ENCODE assay signal across 22 cellular contexts in the genomic region with DNA sequence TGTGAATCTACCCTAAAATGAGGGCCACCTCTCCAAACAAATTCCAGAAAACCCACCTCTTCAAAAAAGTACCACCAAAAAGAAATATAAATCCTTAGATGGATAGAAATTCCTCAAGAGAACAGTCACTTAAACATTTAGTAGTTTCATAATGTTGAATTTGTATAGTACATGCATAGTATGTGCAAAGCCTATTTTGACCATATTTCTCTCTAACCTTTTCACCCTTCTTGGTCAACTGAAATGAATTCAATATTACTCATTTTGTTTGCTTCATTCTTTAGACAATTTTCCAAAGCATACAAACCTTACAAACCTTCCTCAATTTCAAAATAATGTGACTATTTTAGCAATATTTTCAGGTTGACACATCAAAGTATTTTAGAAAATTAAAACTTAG. TPM values are rescaled to one million over a fixed set of nuclear protein-coding genes. Genes with fewer than 3 reads are reported as not detected.
A peak's percentile ranks its signal among the peaks of the same experiment; 100 is the strongest.
DNase-seq lines count a peak whose midpoint lies in the region; FAIRE-seq and TF ChIP-seq lines count a peak whose summit lies in the region.
"Had no signal": no experiment of that assay in that cellular context is flagged by ENCODE, and none has a peak within 500 bp of the region (broad histone marks: within the 10 kb centered on the region; RNA-seq: fewer than 3 reads in every experiment).

No MANE protein-coding gene starts in this region.

- TF ChIP-seq RAD21 in SK-N-SH (IDR thresholded peaks at IDR 0.05; ENCODE audit: low read length), result no peak

- no peaks in the 10 kb centered on the region for H3K27me3 Mint-ChIP-seq in astrocyte (ENCODE audit: low read depth, unreplicated experiment)
- H3K27me3 Mint-ChIP-seq: CD4-positive, alpha-beta memory T cell had no signal

- no peaks in the 10 kb centered on the region for H3K9me3 Mint-ChIP-seq in astrocyte (ENCODE audit: unreplicated experiment)
- H3K9me3 Mint-ChIP-seq: IgD-negative memory B cell had no signal

- H3K9ac ChIP-seq in astrocyte (ENCODE audit: low read length) (no peak overlapping the region), SK-N-SH (no peak overlapping the region)
- H3K9ac ChIP-seq: BLaER1 had no signal

- POLR2A ChIA-PET in SK-N-SH (lab: Yijun Ruan, JAX), result no interaction called here

- H3K79me2 ChIP-seq in astrocyte (ENCODE audit: insufficient read depth, low read length) (no peaks in the 10 kb centered on the region), osteoblast (ENCODE audit: insufficient read depth, low read length) (no peaks in the 10 kb centered on the region), SK-N-SH (ENCODE audit: insufficient read depth) (no peaks in the 10 kb centered on the region)

- no peaks in the 10 kb centered on the region for H3K36me3 Mint-ChIP-seq in astrocyte (ENCODE audit: low read depth, unreplicated experiment)
- H3K36me3 Mint-ChIP-seq: CD14-positive monocyte; CD4-positive, alpha-beta memory T cell; IgD-negative memory B cell had no signal

- DNase-seq in EL (peak; percentile 9), HS-5 (ENCODE audit: low read depth) (peak; percentile 22), astrocyte (ENCODE audit: low read depth) (no peak), fibroblast of mammary gland (ENCODE audit: low read depth) (peak; percentile 40), NCI-H2029 treated with DMSO at 0.1 percent for 48 hours (lab: John Stamatoyannopoulos, UW) (no peak), osteoblast (ENCODE audit: insufficient read length, low spot score, missing footprints) (no peak), SK-N-SH (no peak), NCI-H1417 treated with DMSO at 0.1 percent for 48 hours (lab: John Stamatoyannopoulos, UW) (no peak)
- DNase-seq: AML-193; CD4-positive, alpha-beta memory T cell; DMS79 treated with DMSO at 0.1 percent for 48 hours; GOT3; H7; KBM-7 had no signal

- H3K36me3 ChIP-seq in astrocyte (ENCODE audit: insufficient read depth, low read length), result no peaks in the 10 kb centered on the region
- no peaks in the 10 kb centered on the region for H3K36me3 ChIP-seq in osteoblast (ENCODE audit: insufficient read depth, low read length)
- no peaks in the 10 kb centered on the region for H3K36me3 ChIP-seq in SK-N-SH (replicated peaks in 1 of 2; ENCODE audit: control insufficient read depth in 1 of 2, insufficient read depth in 2 of 2, low read length in 1 of 2)
- H3K36me3 ChIP-seq: BLaER1 had no signal

- H4K20me1 ChIP-seq in astrocyte (ENCODE audit: insufficient read depth, low read length) (no peaks in the 10 kb centered on the region), osteoblast (ENCODE audit: insufficient read depth, low read length) (no peaks in the 10 kb centered on the region), SK-N-SH (ENCODE audit: insufficient read depth) (no peaks in the 10 kb centered on the region)
- H4K20me1 ChIP-seq: BLaER1 had no signal

- FAIRE-seq in astrocyte (lab: Jason Lieb, UNC), result peak; percentile 92
- FAIRE-seq: HepG2 had no signal

- H3K9me3 ChIP-seq in astrocyte (ENCODE audit: insufficient read depth, low read depth, low read length) (no peaks in the 10 kb centered on the region), osteoblast (ENCODE audit: low read depth, low read length) (no peaks in the 10 kb centered on the region), SK-N-SH (no peaks in the 10 kb centered on the region)
- H3K9me3 ChIP-seq: A549, BLaER1 had no signal

- H3K4me1 ChIP-seq in astrocyte (ENCODE audit: insufficient read depth, low read length), result no peaks in the 10 kb centered on the region
- no peaks in the 10 kb centered on the region for H3K4me1 ChIP-seq in osteoblast (ENCODE audit: insufficient read depth, low read length)
- no peaks in the 10 kb centered on the region for H3K4me1 ChIP-seq in SK-N-SH (ENCODE audit: control insufficient read depth in 1 of 2, insufficient read depth in 2 of 2, low read depth in 1 of 2, low read length in 1 of 2)
- H3K4me1 ChIP-seq: A549, BLaER1 had no signal

- H3K4me1 Mint-ChIP-seq in astrocyte (ENCODE audit: low read depth, unreplicated experiment), result no peaks in the 10 kb centered on the region
- H3K4me1 Mint-ChIP-seq: CD14-positive monocyte; CD4-positive, alpha-beta memory T cell; IgD-negative memory B cell had no signal

- no peaks in the 10 kb centered on the region for H3K9me2 ChIP-seq in SK-N-SH

- TF ChIP-seq CTCF in astrocyte (IDR thresholded peaks at IDR 0.05; ENCODE audit: insufficient read depth, low read depth, low read length) (no peak), fibroblast of mammary gland (conservative IDR thresholded peaks at IDR 0.05; ENCODE audit: control insufficient read depth, insufficient read depth, low read depth, low read length) (no peak), osteoblast (IDR thresholded peaks at IDR 0.05; ENCODE audit: extremely low read depth, low read depth, low read length) (no peak), SK-N-SH (IDR thresholded peaks at IDR 0.05) (no peak)

- H3F3A ChIP-seq in SK-N-SH (replicated peaks; ENCODE audit: insufficient read depth), result no peaks in the 10 kb centered on the region

- H3K4me2 ChIP-seq in astrocyte (ENCODE audit: low read length) (no peak overlapping the region), osteoblast (ENCODE audit: insufficient read depth, low read length) (no peak overlapping the region), SK-N-SH (no peak overlapping the region)
- H3K4me2 ChIP-seq: A549, BLaER1 had no signal

- no peak overlapping the region for H3K4me3 Mint-ChIP-seq in astrocyte (ENCODE audit: unreplicated experiment)
- H3K4me3 Mint-ChIP-seq: CD14-positive monocyte; CD4-positive, alpha-beta memory T cell; IgD-negative memory B cell had no signal

- no peak overlapping the region for H3K27ac Mint-ChIP-seq in astrocyte (ENCODE audit: unreplicated experiment)
- H3K27ac Mint-ChIP-seq: CD14-positive monocyte, IgD-negative memory B cell had no signal

- TF ChIP-seq EP300 in SK-N-SH (IDR thresholded peaks at IDR 0.05; ENCODE audit: borderline replicate concordance in 1 of 2, low read depth in 1 of 2, low read length in 1 of 2), result no peak

- CTCF ChIA-PET in SK-N-SH (lab: Yijun Ruan, JAX), result no interaction called here

- H3K27ac ChIP-seq in astrocyte (ENCODE audit: low read depth, low read length) (no peak overlapping the region), osteoblast (ENCODE audit: low read depth, low read length) (no peak overlapping the region), SK-N-SH (ENCODE audit: low read depth in 2 of 2, low read length in 1 of 2) (no peak overlapping the region)
- H3K27ac ChIP-seq: 22Rv1, A549, BLaER1 had no signal

- H3K27me3 ChIP-seq in astrocyte (ENCODE audit: insufficient read depth, low read length) (no peaks in the 10 kb centered on the region), osteoblast (ENCODE audit: insufficient read depth, low read length) (no peaks in the 10 kb centered on the region), SK-N-SH (ENCODE audit: insufficient read depth) (no peaks in the 10 kb centered on the region; the same call in 1 of the 2 replicates)
- H3K27me3 ChIP-seq: BLaER1 had no signal

- H3K4me3 ChIP-seq in astrocyte (ENCODE audit: insufficient read depth, low read depth, low read length) (no peak overlapping the region), fibroblast of mammary gland (ENCODE audit: control insufficient read depth, low read depth, low read length) (no peak overlapping the region), osteoblast (ENCODE audit: insufficient read depth, low read length) (no peak overlapping the region), SK-N-SH (ENCODE audit: low read depth in 2 of 2, low read length in 1 of 2) (no peak overlapping the region)
- H3K4me3 ChIP-seq: A549, BLaER1, GM12878 had no signal

- no peak overlapping the region for H2AFZ ChIP-seq in astrocyte (ENCODE audit: low read depth, low read length)
- H2AFZ ChIP-seq in osteoblast (ENCODE audit: low read length), result no peak overlapping the region
- no peak overlapping the region for H2AFZ ChIP-seq in SK-N-SH (ENCODE audit: low read depth)

TF ChIP-seq in SK-N-SH, 30 proteins besides CTCF, POLR2A, EP300 and RAD21 (continues in another document):
- TF ChIP-seq, protein P1, sequence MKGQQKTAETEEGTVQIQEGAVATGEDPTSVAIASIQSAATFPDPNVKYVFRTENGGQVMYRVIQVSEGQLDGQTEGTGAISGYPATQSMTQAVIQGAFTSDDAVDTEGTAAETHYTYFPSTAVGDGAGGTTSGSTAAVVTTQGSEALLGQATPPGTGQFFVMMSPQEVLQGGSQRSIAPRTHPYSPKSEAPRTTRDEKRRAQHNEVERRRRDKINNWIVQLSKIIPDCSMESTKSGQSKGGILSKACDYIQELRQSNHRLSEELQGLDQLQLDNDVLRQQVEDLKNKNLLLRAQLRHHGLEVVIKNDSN (IDR thresholded peaks at IDR 0.05; ENCODE audit: borderline replicate concordance, low read depth), result no peak
- TF ChIP-seq FOSL2 (IDR thresholded peaks at IDR 0.05; ENCODE audit: borderline replicate concordance, low read depth), result no peak
- no peak for TF ChIP-seq JUND (IDR thresholded peaks at IDR 0.05)
- TF ChIP-seq SMC3 (IDR thresholded peaks at IDR 0.05; ENCODE audit: low read depth, low read length), result no peak
- no peak for TF ChIP-seq FOXM1 (IDR thresholded peaks at IDR 0.05; ENCODE audit: low read depth)

RNA-seq across cellular contexts. Expression of a gene that starts 4.1 kb away (rescaled TPM):
- not detected in 2 replicates for total RNA-seq in astrocyte
- total RNA-seq in osteoblast, result not detected in 2 replicates
- polyA plus RNA-seq in SK-N-SH (2012; rRNA removed), result 0.07 TPM in 1 of 2 replicates, not detected in the other
- not detected in 2 replicates for polyA plus RNA-seq in SK-N-SH (2012; cell fraction: cytosol; rRNA removed)
- 0.19 and 0.46 TPM in 2 replicates for polyA plus RNA-seq in SK-N-SH (2012; cell fraction: nucleus; rRNA removed)
- total RNA-seq: G401, GM12878, H7, HepG2 had no signal
- polyA plus RNA-seq: CD14-positive monocyte, HepG2, IgD-negative memory B cell had no signal

RNA-seq across cellular contexts. Expression of a gene that starts 34.1 kb away (rescaled TPM):
- total RNA-seq in astrocyte (not detected in 2 replicates), osteoblast (not detected in 2 replicates)
- not detected in 2 replicates for polyA plus RNA-seq in SK-N-SH (2012; rRNA removed)
- polyA plus RNA-seq in SK-N-SH (2012; cell fraction: cytosol; rRNA removed), result not detected in 2 replicates
- polyA plus RNA-seq in SK-N-SH (2012; cell fraction: nucleus; rRNA removed), result not detected in 2 replicates
- total RNA-seq: CD4-positive, alpha-beta memory T cell; G401; H7; HepG2 had no signal
- polyA plus RNA-seq: A549, HepG2, IgD-negative memory B cell had no signal

RNA-seq across cellular contexts. Expression of a gene that starts 46.8 kb away (rescaled TPM):
- total RNA-seq in astrocyte (not detected in 2 replicates), osteoblast (under 0.01 TPM in 1 of 2 replicates, not detected in the other)
- polyA plus RNA-seq in SK-N-SH (2012; rRNA removed), result not detected in 2 replicates
- polyA plus RNA-seq in SK-N-SH (2012; cell fraction: cytosol; rRNA removed), result not detected in 2 replicates
- not detected in 2 replicates for polyA plus RNA-seq in SK-N-SH (2012; cell fraction: nucleus; rRNA removed)
- total RNA-seq: CD4-positive, alpha-beta memory T cell; G401; GM12878; H7; HepG2 had no signal
- polyA plus RNA-seq: A549, CD14-positive monocyte, HepG2, IgD-negative memory B cell had no signal

Comparison
In these comparisons a context has a peak if more than half of its experiments do, and no peak if none do; other contexts are left out.
1. DNase-seq: peak in EL (single experiment), HS-5 (single experiment) and fibroblast of mammary gland (single experiment); none in astrocyte (single experiment), NCI-H2029 treated with DMSO at 0.1 percent for 48 hours (single experiment), osteoblast (single experiment), SK-N-SH (single experiment) and NCI-H1417 treated with DMSO at 0.1 percent for 48 hours (single experiment).